8 cellular contexts compared by ENCODE assay signal in genomic region chr17:57783338-57783742, GRCh38. TPM values are rescaled to one million over a fixed set of nuclear protein-coding genes. Genes with fewer than 3 reads are reported as not detected.
DNase-seq lines count a peak whose midpoint lies in the region; ATAC-seq and TF ChIP-seq lines count a peak whose summit lies in the region.

No MANE protein-coding gene starts in this region.

- CTCF ChIA-PET in CD4-positive, alpha-beta T cell (lab: Charles Lee), result interaction anchor here (0.8 to 1.1 kb wide), 5 partner anchors 11 to 540 kb away, joined by 3 to 5 read pairs (median 3); no protein-coding TSS in a partner anchor
- CTCF ChIA-PET in OCI-LY7 (lab: Charles Lee; ENCODE audit: unreplicated experiment), result interaction anchor here (0.6 kb wide), 3 partner anchors 9 to 389 kb away, joined by 5 to 21 read pairs (median 7); no protein-coding TSS in a partner anchor

- peak; percentile 76 for TF ChIP-seq CTCF in CD4-positive, alpha-beta T cell (IDR thresholded peaks at IDR 0.05)
- TF ChIP-seq CTCF in OCI-LY7 (conservative IDR thresholded peaks at IDR 0.05; ENCODE audit: low read length), result peak; percentile 93
- TF ChIP-seq CTCF in esophagus muscularis mucosa (IDR thresholded peaks at IDR 0.05), result peak; percentile 66 to 91 (median 70)
- peak; percentile 87 to 93 (median 90) for TF ChIP-seq CTCF in nephron (IDR thresholded peaks at IDR 0.05; ENCODE audit: unreplicated experiment in 3 of 3)

- H3K4me1 ChIP-seq in HUES64 (ENCODE audit: insufficient read depth, low read length) (peaks cover 20% of the 10 kb centered on the region), OCI-LY7 (ENCODE audit: insufficient read depth, low read length, poor library complexity, severe bottlenecking) (peaks cover 20% of the 10 kb centered on the region), esophagus muscularis mucosa (peaks cover 13 to 22% (median 20%) of the 10 kb centered on the region in 4 donors)

- no peaks in the 10 kb centered on the region for H3K9me2 ChIP-seq in OCI-LY7 (ENCODE audit: insufficient read depth, low read length)

- H4K20me1 ChIP-seq in OCI-LY7 (ENCODE audit: insufficient read depth, low read length), result no peaks in the 10 kb centered on the region

- no peak overlapping the region for H3K27ac ChIP-seq in CD4-positive, alpha-beta T cell (ENCODE audit: low read depth, low read length)
- H3K27ac ChIP-seq in HUES64 (ENCODE audit: low read depth, low read length) (no peak overlapping the region), OCI-LY7 (ENCODE audit: low read depth, low read length, poor library complexity, severe bottlenecking) (no peak overlapping the region), esophagus muscularis mucosa (replicated peaks in 1 of 4) (no peak overlapping the region)

- H3K27me3 Mint-ChIP-seq in CD4-positive, alpha-beta T cell, result peaks cover 41% of the 10 kb centered on the region
- peaks cover 29% of the 10 kb centered on the region for H3K27me3 Mint-ChIP-seq in nephron (ENCODE audit: low read depth)

- H3K4me1 Mint-ChIP-seq in CD4-positive, alpha-beta T cell (ENCODE audit: low read depth), result peaks cover 6% of the 10 kb centered on the region
- H3K4me1 Mint-ChIP-seq in nephron, result peaks cover 18% of the 10 kb centered on the region

- intact Hi-C loops in CD4-positive, alpha-beta T cell (cut with DNase I, micrococcal nuclease), result no loop called here
- intact Hi-C loops in OCI-LY7 (cut with micrococcal nuclease; ENCODE audit: unreplicated experiment) (no loop called here), esophagus muscularis mucosa (cut with DNase I) (no loop called here)

- 0 out of 2 replicates have a peak overlapping the region, but pooled peaks have one; percentile 17 for H3K4me3 ChIP-seq in HUES64 (ENCODE audit: low read length)
- H3K4me3 ChIP-seq in OCI-LY7 (ENCODE audit: low read depth, low read length, poor library complexity, severe bottlenecking), result no peak overlapping the region
- H3K4me3 ChIP-seq in esophagus muscularis mucosa, result peak overlapping the region; percentile 13 to 36 (median 22)

- H3K36me3 ChIP-seq in HUES64 (ENCODE audit: insufficient read depth, low read length) (no peaks in the 10 kb centered on the region), OCI-LY7 (ENCODE audit: insufficient read depth, low read length) (no peaks in the 10 kb centered on the region), esophagus muscularis mucosa (no peaks in the 10 kb centered on the region)

- no peaks in the 10 kb centered on the region for H3K36me3 Mint-ChIP-seq in CD4-positive, alpha-beta T cell (ENCODE audit: low read depth)
- no peaks in the 10 kb centered on the region for H3K36me3 Mint-ChIP-seq in nephron (ENCODE audit: low read depth)

- no peak overlapping the region for H3K27ac Mint-ChIP-seq in CD4-positive, alpha-beta T cell
- H3K27ac Mint-ChIP-seq in nephron, result no peak overlapping the region

- peaks cover 16% of the 10 kb centered on the region for H3K27me3 ChIP-seq in CD4-positive, alpha-beta T cell (ENCODE audit: control insufficient read depth, insufficient read depth, low read length)
- peaks cover 14% of the 10 kb centered on the region for H3K27me3 ChIP-seq in HUES64 (ENCODE audit: insufficient read depth, low read length)
- H3K27me3 ChIP-seq in esophagus muscularis mucosa, result peaks cover 0 to 13% (median 0%) of the 10 kb centered on the region in 4 donors

- 4% methylated on average over 25 of the region's 25 CpGs for WGBS in HUES64
- 45% methylated on average over 5 of the region's 25 CpGs for WGBS in esophagus muscularis mucosa

- no peak for TF ChIP-seq EP300 in esophagus muscularis mucosa (IDR thresholded peaks at IDR 0.05)

- H3K9me3 Mint-ChIP-seq in CD4-positive, alpha-beta T cell, result no peaks in the 10 kb centered on the region
- H3K9me3 Mint-ChIP-seq in nephron, result no peaks in the 10 kb centered on the region

- H3K9me3 ChIP-seq in CD4-positive, alpha-beta T cell (ENCODE audit: control insufficient read depth, low read length), result no peaks in the 10 kb centered on the region
- H3K9me3 ChIP-seq in HUES64 (ENCODE audit: insufficient read depth, low read depth, low read length), result no peaks in the 10 kb centered on the region
- H3K9me3 ChIP-seq in OCI-LY7 (ENCODE audit: low read length), result no peaks in the 10 kb centered on the region
- no peaks in the 10 kb centered on the region for H3K9me3 ChIP-seq in esophagus muscularis mucosa

- peak; percentile 59 to 78 (median 67) for DNase-seq in CD4-positive, alpha-beta T cell
- DNase-seq in OCI-LY7 (ENCODE audit: low spot score), result peak; percentile 80
- DNase-seq in activated T-cell treated with anti-CD3 and anti-CD28 coated beads for 1 hour (ENCODE audit: low read depth), result peak; percentile 67
- no peak for DNase-seq in esophagus muscularis mucosa (ENCODE audit: extremely low spot score)
- DNase-seq in stimulated activated naive CD8-positive, alpha-beta T cell treated with anti-CD3 and anti-CD28 coated beads, Interleukin-15, Interleukin-2, amounts not matched to agents 100 U/mL and 50 U/mL, for 24 hours, result peak; percentile 89

- peak; percentile 96 for ATAC-seq in CD4-positive, alpha-beta T cell (ENCODE audit: poor library complexity)
- ATAC-seq in stimulated activated naive CD8-positive, alpha-beta T cell treated with anti-CD3 and anti-CD28 coated beads, Interleukin-15, Interleukin-2, amounts not matched to agents 100 U/mL and 50 U/mL, for 24 hours, result peak; percentile 88
- no peak for ATAC-seq in GM18520 (IDR thresholded peaks at IDR 0.05; ENCODE audit: unreplicated experiment)

- no peak for TF ChIP-seq POLR2A in esophagus muscularis mucosa (IDR thresholded peaks at IDR 0.05; ENCODE audit: low read depth)

- H3K4me2 ChIP-seq in OCI-LY7 (ENCODE audit: low read length), result peak overlapping the region; percentile 43

- H3K4me3 Mint-ChIP-seq in CD4-positive, alpha-beta T cell, result no peak overlapping the region
- H3K4me3 Mint-ChIP-seq in nephron, result no peak overlapping the region

- peak overlapping the region; percentile 17; the same call in 1 of the 2 replicates for H2AFZ ChIP-seq in OCI-LY7 (ENCODE audit: low read length)

- no TSS peak for BruUV-seq in OCI-LY7 (replicated peaks; lab: Mats Ljungman, UMichigan)

- POLR2A ChIA-PET in CD4-positive, alpha-beta T cell (lab: Charles Lee), result interaction anchor here (0.8 kb wide), 2 partner anchors 10 to 17 kb away, joined by 4 to 5 read pairs; no protein-coding TSS in a partner anchor
- POLR2A ChIA-PET in OCI-LY7 (lab: Charles Lee), result interaction anchor here (0.8 to 1.3 kb wide), 2 partner anchors 10 to 231 kb away, joined by 3 to 4 read pairs; no protein-coding TSS in a partner anchor

- H3K9ac ChIP-seq in HUES64 (ENCODE audit: low read depth, low read length), result no peak overlapping the region

- H3K79me2 ChIP-seq in OCI-LY7 (ENCODE audit: insufficient read depth, low read depth, low read length), result no peaks in the 10 kb centered on the region

RNA-seq across cellular contexts. Expression of gene CCDC182, which starts 38.2 kb away (rescaled TPM):
- total RNA-seq in CD4-positive, alpha-beta T cell, result not detected
- polyA plus RNA-seq in HUES64 (2013, experiment 1 of 2), result not detected
- polyA plus RNA-seq in HUES64 (2013, experiment 2 of 2), result not detected
- total RNA-seq in OCI-LY7 (2014; rRNA removed; shearing (Covaris generic)), result not detected in 2 replicates
- not detected in 2 replicates for total RNA-seq in OCI-LY7 (2022)
- total RNA-seq in esophagus muscularis mucosa, result not detected
